Comparison of ENCODE assay signal across 9 cellular contexts in the genomic region with DNA sequence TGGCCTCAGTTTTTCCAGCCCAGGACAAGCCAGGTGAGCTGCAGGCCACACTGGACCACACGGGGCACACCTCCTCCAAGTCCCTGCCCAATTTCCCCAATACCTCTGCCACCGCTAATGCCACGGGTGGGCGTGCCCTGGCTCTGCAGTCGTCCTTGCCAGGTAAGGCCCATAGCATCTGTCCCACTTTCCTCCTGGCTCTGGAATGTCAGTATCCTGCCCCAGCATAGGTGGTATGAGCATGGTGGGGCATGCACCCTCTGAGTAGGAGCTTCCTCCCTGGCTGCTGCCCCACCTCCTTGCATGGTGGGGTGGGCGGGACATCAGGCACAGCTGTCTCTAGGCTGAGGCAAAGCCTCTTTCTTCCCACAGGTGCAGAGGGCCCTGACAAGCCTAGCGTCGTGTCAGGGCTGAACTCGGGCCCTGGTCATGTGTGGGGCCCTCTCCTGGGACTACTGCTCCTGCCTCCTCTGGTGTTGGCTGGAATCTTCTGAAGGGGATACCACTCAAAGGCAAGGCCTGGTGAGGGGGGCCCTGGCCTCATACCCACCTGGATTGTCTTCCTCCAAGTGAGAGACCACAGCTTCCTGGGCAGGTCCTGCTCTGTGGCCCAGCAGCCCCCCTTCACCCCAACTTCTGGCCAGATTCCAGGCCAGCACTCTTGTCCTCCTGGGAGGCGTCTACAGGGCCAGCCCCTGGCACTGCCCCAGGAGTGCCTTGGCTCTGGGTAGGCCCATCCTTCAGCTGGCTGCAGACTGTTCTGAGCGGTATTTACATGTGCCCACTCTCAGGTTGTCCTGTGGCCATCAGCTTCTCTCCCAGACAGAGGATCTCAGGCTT. TPM values are rescaled to one million over a fixed set of nuclear protein-coding genes. Genes with fewer than 3 reads are reported as not detected.
DNase-seq lines count a peak whose midpoint lies in the region; ATAC-seq and TF ChIP-seq lines count a peak whose summit lies in the region.
"Had no signal": no experiment of that assay in that cellular context is flagged by ENCODE, and none has a peak within 500 bp of the region (broad histone marks: within the 10 kb centered on the region; RNA-seq: fewer than 3 reads in every experiment).

No MANE protein-coding gene starts in this region.

- TF ChIP-seq POLR2A in Raji (IDR thresholded peaks at IDR 0.05; ENCODE audit: insufficient read depth, low read depth, low read length): peak; percentile 48
- no peak for TF ChIP-seq POLR2A in gastroesophageal sphincter (IDR thresholded peaks at IDR 0.05)
- TF ChIP-seq POLR2A in thyroid gland (IDR thresholded peaks at IDR 0.05): no peak
- no peak for TF ChIP-seq POLR2A in lower leg skin (IDR thresholded peaks at IDR 0.05)

- H3K36me3 Mint-ChIP-seq in activated naive CD4-positive, alpha-beta T cell treated with anti-CD3 and anti-CD28 coated beads for 36 hours (ENCODE audit: low read depth): peaks cover 7% of the 10 kb centered on the region

- peaks cover 0 to 27% (median 0%) of the 10 kb centered on the region in 3 donors for H3K4me1 ChIP-seq in gastroesophageal sphincter
- H3K4me1 ChIP-seq in thyroid gland: peaks cover 21 to 33% of the 10 kb centered on the region in 2 donors

- peak; percentile 20 for ATAC-seq in gastroesophageal sphincter

- H3K9me3 ChIP-seq in gastroesophageal sphincter (no peaks in the 10 kb centered on the region), thyroid gland (no peaks in the 10 kb centered on the region)

- H3K36me3 ChIP-seq in gastroesophageal sphincter: peaks cover 0 to 24% of the 10 kb centered on the region in 2 donors
- peaks cover 17 to 18% of the 10 kb centered on the region in 2 donors for H3K36me3 ChIP-seq in thyroid gland

- peak overlapping the region; percentile 39 for H3K27ac Mint-ChIP-seq in activated naive CD4-positive, alpha-beta T cell treated with anti-CD3 and anti-CD28 coated beads for 36 hours

- TF ChIP-seq CTCF in gastroesophageal sphincter (IDR thresholded peaks at IDR 0.05): no peak
- TF ChIP-seq CTCF in thyroid gland (IDR thresholded peaks at IDR 0.05): no peak
- no peak for TF ChIP-seq CTCF in lower leg skin (IDR thresholded peaks at IDR 0.05)

- H3K27ac ChIP-seq in gastroesophageal sphincter (peak overlapping the region in 1 of 4 donors; percentile 33), thyroid gland (peak overlapping the region; percentile 52 to 75 (median 53))
- H3K27ac ChIP-seq: SK-N-MC had no signal

- H3K27me3 ChIP-seq in gastroesophageal sphincter: no peaks in the 10 kb centered on the region
- H3K27me3 ChIP-seq in thyroid gland: no peaks in the 10 kb centered on the region

- H3K9me3 Mint-ChIP-seq in activated naive CD4-positive, alpha-beta T cell treated with anti-CD3 and anti-CD28 coated beads for 36 hours: no peaks in the 10 kb centered on the region

- H3K4me1 Mint-ChIP-seq in activated naive CD4-positive, alpha-beta T cell treated with anti-CD3 and anti-CD28 coated beads for 36 hours (ENCODE audit: low read depth): peaks cover 30% of the 10 kb centered on the region

- no peaks in the 10 kb centered on the region for H3K27me3 Mint-ChIP-seq in activated naive CD4-positive, alpha-beta T cell treated with anti-CD3 and anti-CD28 coated beads for 36 hours (ENCODE audit: low read depth)

- intact Hi-C loops in activated naive CD4-positive, alpha-beta T cell treated with anti-CD3 and anti-CD28 coated beads for 36 hours (cut with micrococcal nuclease): loop anchor here (5.0 kb wide), 1 partner anchor 51 kb away; no protein-coding TSS in a partner anchor
- intact Hi-C loops in thyroid gland (cut with DNase I): no loop called here
- intact Hi-C loops in lower leg skin (cut with DNase I; ENCODE audit: low total_unique reads): no loop called here

- no peak overlapping the region for H3K4me3 Mint-ChIP-seq in activated naive CD4-positive, alpha-beta T cell treated with anti-CD3 and anti-CD28 coated beads for 36 hours

- H3K4me3 ChIP-seq in gastroesophageal sphincter (no peak overlapping the region), thyroid gland (replicated peaks in 1 of 3) (no peak overlapping the region), lower leg skin (ENCODE audit: low read depth, poor library complexity, severe bottlenecking) (no peak overlapping the region)
- H3K4me3 ChIP-seq: SK-N-MC had no signal

- no CpG with 5 or more reads among the region's 11 CpGs for WGBS in gastroesophageal sphincter (ENCODE audit: low coverage in 1 of 2), 2 donors
- 31 to 57% methylated on average over 9 of the region's 11 CpGs for WGBS in thyroid gland, 2 donors
- WGBS in lower leg skin, 2 donors: 32 to 40% methylated on average over 11 of the region's 11 CpGs

- no peak for DNase-seq in activated naive CD4-positive, alpha-beta T cell treated with anti-CD3 and anti-CD28 coated beads for 36 hours
- DNase-seq in activated naive CD4-positive, alpha-beta T cell treated with Interleukin-2 at 50 U/mL for 16 hours: no peak
- peak; percentile 97 to 99 for DNase-seq in thyroid gland
- no peak for DNase-seq in cerebellum (ENCODE audit: low spot score)
- no peak for DNase-seq in dermis blood vessel endothelial cell
- DNase-seq in lower leg skin (ENCODE audit: low spot score in 2 of 2): no peak

- TF ChIP-seq EP300 in gastroesophageal sphincter (IDR thresholded peaks at IDR 0.05): no peak

- CTCF ChIA-PET in activated naive CD4-positive, alpha-beta T cell treated with anti-CD3 and anti-CD28 coated beads for 36 hours (lab: Charles Lee): interaction anchor here (0.5 to 1.8 kb wide), 3 partner anchors 55 to 79 kb away, joined by 3 to 5 read pairs (median 3); no protein-coding TSS in a partner anchor

RNA-seq across cellular contexts. Expression of gene PI16, which starts 9.1 kb away (rescaled TPM):
- under 1 TPM; 0.24 to 0.27 TPM for total RNA-seq in activated naive CD4-positive, alpha-beta T cell treated with anti-CD3 and anti-CD28 coated beads for 36 hours
- total RNA-seq in gastroesophageal sphincter (10 to 100 TPM; 21.6 to 53.5 (median 44.9) TPM), thyroid gland (10 to 100 TPM in 2 of 4 donors, 1 to 10 TPM in 2; 5.1 to 22.9 (median 9.1) TPM), cerebellum (0.73 TPM), dermis blood vessel endothelial cell (not detected in 2 replicates), lower leg skin (10 to 100 TPM in 1 of 4 donors, 1 to 10 TPM in 3; 2.1 to 18.5 (median 2.7) TPM)

RNA-seq across cellular contexts. Expression of gene MTCH1, which starts 22.3 kb away (rescaled TPM):
- total RNA-seq in activated naive CD4-positive, alpha-beta T cell treated with anti-CD3 and anti-CD28 coated beads for 36 hours: 100 to 1,000 TPM in 1 of 2 experiments, 10 to 100 TPM in 1; 97.4 to 101 TPM
- 100 to 1,000 TPM; 185 to 242 (median 199) TPM for total RNA-seq in gastroesophageal sphincter
- 1,000 to 10,000 TPM in 1 of 4 donors, 100 to 1,000 TPM in 3; 571 to 1,096 (median 866) TPM for total RNA-seq in thyroid gland
- total RNA-seq in cerebellum: 93.0 TPM
- 290 and 303 TPM in 2 replicates for total RNA-seq in dermis blood vessel endothelial cell
- total RNA-seq in lower leg skin: 100 to 1,000 TPM; 166 to 219 (median 188) TPM

RNA-seq across cellular contexts. Expression of gene FGD2, which starts 41.8 kb away (rescaled TPM):
- total RNA-seq in activated naive CD4-positive, alpha-beta T cell treated with anti-CD3 and anti-CD28 coated beads for 36 hours: under 1 TPM; 0.25 to 0.48 TPM
- total RNA-seq in gastroesophageal sphincter (10 to 100 TPM; 11.6 to 34.5 (median 22.5) TPM), thyroid gland (10 to 100 TPM; 14.9 to 25.8 (median 23.1) TPM), cerebellum (3.1 TPM), dermis blood vessel endothelial cell (not detected in 2 replicates), lower leg skin (1 to 10 TPM; 2.7 to 9.2 (median 5.2) TPM)

Comparison
In these comparisons a context has a peak if more than half of its experiments do, and no peak if none do; other contexts are left out.
1. DNase-seq: peak in thyroid gland (2 of 2); none in activated naive CD4-positive, alpha-beta T cell treated with anti-CD3 and anti-CD28 coated beads for 36 hours (single experiment), activated naive CD4-positive, alpha-beta T cell treated with Interleukin-2 at 50 U/mL for 16 hours (single experiment), cerebellum (single experiment), dermis blood vessel endothelial cell (single experiment) and lower leg skin (0 of 2).